1 cellular context compared by ENCODE assay signal in genomic region chr1:155127672-155128468, GRCh38.
TF ChIP-seq lines count a peak whose summit lies in the region.

A gene with protein sequence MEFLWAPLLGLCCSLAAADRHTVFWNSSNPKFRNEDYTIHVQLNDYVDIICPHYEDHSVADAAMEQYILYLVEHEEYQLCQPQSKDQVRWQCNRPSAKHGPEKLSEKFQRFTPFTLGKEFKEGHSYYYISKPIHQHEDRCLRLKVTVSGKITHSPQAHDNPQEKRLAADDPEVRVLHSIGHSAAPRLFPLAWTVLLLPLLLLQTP (plus strand): TSS chr1:155127876. CDS start chr1:155127978, 102 bp downstream.

TF ChIP-seq in HepG2, 621 proteins besides CTCF, POLR2A, EP300 and RAD21 (continued from another document and continues in another):
- TF ChIP-seq AFF4 (CRISPR knock-in tag; IDR thresholded peaks at IDR 0.05): peak; percentile 72
- TF ChIP-seq, protein P1, sequence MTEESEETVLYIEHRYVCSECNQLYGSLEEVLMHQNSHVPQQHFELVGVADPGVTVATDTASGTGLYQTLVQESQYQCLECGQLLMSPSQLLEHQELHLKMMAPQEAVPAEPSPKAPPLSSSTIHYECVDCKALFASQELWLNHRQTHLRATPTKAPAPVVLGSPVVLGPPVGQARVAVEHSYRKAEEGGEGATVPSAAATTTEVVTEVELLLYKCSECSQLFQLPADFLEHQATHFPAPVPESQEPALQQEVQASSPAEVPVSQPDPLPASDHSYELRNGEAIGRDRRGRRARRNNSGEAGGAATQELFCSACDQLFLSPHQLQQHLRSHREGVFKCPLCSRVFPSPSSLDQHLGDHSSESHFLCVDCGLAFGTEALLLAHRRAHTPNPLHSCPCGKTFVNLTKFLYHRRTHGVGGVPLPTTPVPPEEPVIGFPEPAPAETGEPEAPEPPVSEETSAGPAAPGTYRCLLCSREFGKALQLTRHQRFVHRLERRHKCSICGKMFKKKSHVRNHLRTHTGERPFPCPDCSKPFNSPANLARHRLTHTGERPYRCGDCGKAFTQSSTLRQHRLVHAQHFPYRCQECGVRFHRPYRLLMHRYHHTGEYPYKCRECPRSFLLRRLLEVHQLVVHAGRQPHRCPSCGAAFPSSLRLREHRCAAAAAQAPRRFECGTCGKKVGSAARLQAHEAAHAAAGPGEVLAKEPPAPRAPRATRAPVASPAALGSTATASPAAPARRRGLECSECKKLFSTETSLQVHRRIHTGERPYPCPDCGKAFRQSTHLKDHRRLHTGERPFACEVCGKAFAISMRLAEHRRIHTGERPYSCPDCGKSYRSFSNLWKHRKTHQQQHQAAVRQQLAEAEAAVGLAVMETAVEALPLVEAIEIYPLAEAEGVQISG (CRISPR knock-in tag; IDR thresholded peaks at IDR 0.05): peak; percentile 15; the same call in 1 of the 2 replicates
- peak; percentile 39; the same call in 1 of the 2 replicates for TF ChIP-seq ELF3 (CRISPR knock-in tag; IDR thresholded peaks at IDR 0.05)
- peak; percentile 24; the same call in 1 of the 2 replicates for TF ChIP-seq SRY (CRISPR knock-in tag; IDR thresholded peaks at IDR 0.05)
- TF ChIP-seq, protein P2, sequence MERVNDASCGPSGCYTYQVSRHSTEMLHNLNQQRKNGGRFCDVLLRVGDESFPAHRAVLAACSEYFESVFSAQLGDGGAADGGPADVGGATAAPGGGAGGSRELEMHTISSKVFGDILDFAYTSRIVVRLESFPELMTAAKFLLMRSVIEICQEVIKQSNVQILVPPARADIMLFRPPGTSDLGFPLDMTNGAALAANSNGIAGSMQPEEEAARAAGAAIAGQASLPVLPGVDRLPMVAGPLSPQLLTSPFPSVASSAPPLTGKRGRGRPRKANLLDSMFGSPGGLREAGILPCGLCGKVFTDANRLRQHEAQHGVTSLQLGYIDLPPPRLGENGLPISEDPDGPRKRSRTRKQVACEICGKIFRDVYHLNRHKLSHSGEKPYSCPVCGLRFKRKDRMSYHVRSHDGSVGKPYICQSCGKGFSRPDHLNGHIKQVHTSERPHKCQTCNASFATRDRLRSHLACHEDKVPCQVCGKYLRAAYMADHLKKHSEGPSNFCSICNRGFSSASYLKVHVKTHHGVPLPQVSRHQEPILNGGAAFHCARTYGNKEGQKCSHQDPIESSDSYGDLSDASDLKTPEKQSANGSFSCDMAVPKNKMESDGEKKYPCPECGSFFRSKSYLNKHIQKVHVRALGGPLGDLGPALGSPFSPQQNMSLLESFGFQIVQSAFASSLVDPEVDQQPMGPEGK (CRISPR knock-in tag; IDR thresholded peaks at IDR 0.05): 0 out of 2 replicates have a peak, but pooled peaks have one; percentile 45
- TF ChIP-seq ZFP37 (CRISPR knock-in tag; IDR thresholded peaks at IDR 0.05; ENCODE audit: borderline replicate concordance): peak; percentile 17; the same call in 1 of the 2 replicates
- no peak for TF ChIP-seq LBX2 (CRISPR knock-in tag; IDR thresholded peaks at IDR 0.05; ENCODE audit: borderline replicate concordance)
- TF ChIP-seq, protein P3, sequence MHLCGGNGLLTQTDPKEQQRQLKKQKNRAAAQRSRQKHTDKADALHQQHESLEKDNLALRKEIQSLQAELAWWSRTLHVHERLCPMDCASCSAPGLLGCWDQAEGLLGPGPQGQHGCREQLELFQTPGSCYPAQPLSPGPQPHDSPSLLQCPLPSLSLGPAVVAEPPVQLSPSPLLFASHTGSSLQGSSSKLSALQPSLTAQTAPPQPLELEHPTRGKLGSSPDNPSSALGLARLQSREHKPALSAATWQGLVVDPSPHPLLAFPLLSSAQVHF (CRISPR knock-in tag; IDR thresholded peaks at IDR 0.05): no peak
- no peak for TF ChIP-seq CAMTA2 (CRISPR knock-in tag; IDR thresholded peaks at IDR 0.05; ENCODE audit: borderline replicate concordance)
- TF ChIP-seq MED1 (CRISPR knock-in tag; IDR thresholded peaks at IDR 0.05): peak; percentile 46
- peak; percentile 89; the same call in 1 of the 2 replicates for TF ChIP-seq ZNF850 (CRISPR knock-in tag; conservative IDR thresholded peaks at IDR 0.05)
- 0 out of 2 replicates have a peak, but pooled peaks have one; percentile 59 for TF ChIP-seq REL (CRISPR knock-in tag; conservative IDR thresholded peaks at IDR 0.05)
- TF ChIP-seq ZFY (CRISPR knock-in tag; IDR thresholded peaks at IDR 0.05): peak; percentile 71
- TF ChIP-seq ZNF776 (CRISPR knock-in tag; IDR thresholded peaks at IDR 0.05): 0 out of 2 replicates have a peak, but pooled peaks have one; percentile 34
- TF ChIP-seq KAT8 (CRISPR knock-in tag; IDR thresholded peaks at IDR 0.05): no peak
- TF ChIP-seq FOXP4 (CRISPR knock-in tag; IDR thresholded peaks at IDR 0.05): no peak
- 0 out of 2 replicates have a peak, but pooled peaks have one; percentile 13 for TF ChIP-seq TSC22D2 (CRISPR knock-in tag; IDR thresholded peaks at IDR 0.05; ENCODE audit: borderline replicate concordance)
- peak; percentile 62; the same call in 1 of the 2 replicates for TF ChIP-seq SP5 (CRISPR knock-in tag; IDR thresholded peaks at IDR 0.05; ENCODE audit: borderline replicate concordance, low read depth)
- TF ChIP-seq, protein P4, sequence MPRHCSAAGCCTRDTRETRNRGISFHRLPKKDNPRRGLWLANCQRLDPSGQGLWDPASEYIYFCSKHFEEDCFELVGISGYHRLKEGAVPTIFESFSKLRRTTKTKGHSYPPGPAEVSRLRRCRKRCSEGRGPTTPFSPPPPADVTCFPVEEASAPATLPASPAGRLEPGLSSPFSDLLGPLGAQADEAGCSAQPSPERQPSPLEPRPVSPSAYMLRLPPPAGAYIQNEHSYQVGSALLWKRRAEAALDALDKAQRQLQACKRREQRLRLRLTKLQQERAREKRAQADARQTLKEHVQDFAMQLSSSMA (CRISPR knock-in tag; IDR thresholded peaks at IDR 0.05): peak; percentile 70; the same call in 1 of the 2 replicates
- TF ChIP-seq REPIN1 (CRISPR knock-in tag; IDR thresholded peaks at IDR 0.05; ENCODE audit: borderline replicate concordance, low read depth): 0 out of 2 replicates have a peak, but pooled peaks have one; percentile 22
- TF ChIP-seq ZNF329 (CRISPR knock-in tag; IDR thresholded peaks at IDR 0.05; ENCODE audit: low read depth): 0 out of 2 replicates have a peak, but pooled peaks have one; percentile 45
- TF ChIP-seq ZNF276 (CRISPR knock-in tag; IDR thresholded peaks at IDR 0.05; ENCODE audit: low read depth): 0 out of 2 replicates have a peak, but pooled peaks have one; percentile 70
- no peak for TF ChIP-seq ZNF232 (CRISPR knock-in tag; IDR thresholded peaks at IDR 0.05; ENCODE audit: borderline replicate concordance)
- no peak for TF ChIP-seq ARNT (IDR thresholded peaks at IDR 0.05)
- TF ChIP-seq KLF12 (CRISPR knock-in tag; IDR thresholded peaks at IDR 0.05; ENCODE audit: borderline replicate concordance): 0 out of 2 replicates have a peak, but pooled peaks have one; percentile 2
- TF ChIP-seq ZNF790 (CRISPR knock-in tag; IDR thresholded peaks at IDR 0.05; ENCODE audit: borderline replicate concordance): no peak; the same call in 1 of the 2 replicates
- 0 out of 2 replicates have a peak, but pooled peaks have one; percentile 6 for TF ChIP-seq ZNF350 (CRISPR knock-in tag; IDR thresholded peaks at IDR 0.05; ENCODE audit: borderline replicate concordance, low read depth)
- no peak for TF ChIP-seq KMT2A (CRISPR knock-in tag; IDR thresholded peaks at IDR 0.05)
- TF ChIP-seq ATF7-NPFF (CRISPR knock-in tag; IDR thresholded peaks at IDR 0.05; ENCODE audit: low read depth): 0 out of 2 replicates have a peak, but pooled peaks have one; percentile 40
- peak; percentile 95 for TF ChIP-seq RBFOX2 (IDR thresholded peaks at IDR 0.05; ENCODE audit: low read depth, low read length)
- TF ChIP-seq SRSF1 (optimal IDR thresholded peaks at IDR 0.05; ENCODE audit: low read depth, low read length): peak; percentile 41
- TF ChIP-seq MIXL1 (CRISPR knock-in tag; IDR thresholded peaks at IDR 0.05): peak; percentile 8; the same call in 1 of the 2 replicates
- TF ChIP-seq SIX4 (CRISPR knock-in tag; IDR thresholded peaks at IDR 0.05): no peak
- no peak for TF ChIP-seq ZNF530 (CRISPR knock-in tag; IDR thresholded peaks at IDR 0.05; ENCODE audit: low read depth)
- TF ChIP-seq, protein P5, sequence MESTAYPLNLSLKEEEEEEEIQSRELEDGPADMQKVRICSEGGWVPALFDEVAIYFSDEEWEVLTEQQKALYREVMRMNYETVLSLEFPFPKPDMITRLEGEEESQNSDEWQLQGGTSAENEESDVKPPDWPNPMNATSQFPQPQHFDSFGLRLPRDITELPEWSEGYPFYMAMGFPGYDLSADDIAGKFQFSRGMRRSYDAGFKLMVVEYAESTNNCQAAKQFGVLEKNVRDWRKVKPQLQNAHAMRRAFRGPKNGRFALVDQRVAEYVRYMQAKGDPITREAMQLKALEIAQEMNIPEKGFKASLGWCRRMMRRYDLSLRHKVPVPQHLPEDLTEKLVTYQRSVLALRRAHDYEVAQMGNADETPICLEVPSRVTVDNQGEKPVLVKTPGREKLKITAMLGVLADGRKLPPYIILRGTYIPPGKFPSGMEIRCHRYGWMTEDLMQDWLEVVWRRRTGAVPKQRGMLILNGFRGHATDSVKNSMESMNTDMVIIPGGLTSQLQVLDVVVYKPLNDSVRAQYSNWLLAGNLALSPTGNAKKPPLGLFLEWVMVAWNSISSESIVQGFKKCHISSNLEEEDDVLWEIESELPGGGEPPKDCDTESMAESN (CRISPR knock-in tag; conservative IDR thresholded peaks at IDR 0.05): 0 out of 2 replicates have a peak, but pooled peaks have one; percentile 51
- no peak for TF ChIP-seq ZBTB2 (CRISPR knock-in tag; IDR thresholded peaks at IDR 0.05; ENCODE audit: low read depth)
- TF ChIP-seq SATB2 (CRISPR knock-in tag; IDR thresholded peaks at IDR 0.05): peak; percentile 75; the same call in 1 of the 2 replicates
- TF ChIP-seq SMAD3 (CRISPR knock-in tag; IDR thresholded peaks at IDR 0.05): peak; percentile 16; the same call in 1 of the 2 replicates
